Comparison of ENCODE assay signal across 8 cellular contexts in genomic region chr9:127716412-127716811, GRCh38. TPM values are rescaled to one million over a fixed set of nuclear protein-coding genes. Genes with fewer than 3 reads are reported as not detected.
DNase-seq lines count a peak whose midpoint lies in the region; ATAC-seq and TF ChIP-seq lines count a peak whose summit lies in the region.

No MANE protein-coding gene starts in this region.

- no peaks in the 10 kb centered on the region for H3K9me3 Mint-ChIP-seq in IgD-negative memory B cell
- H3K9me3 Mint-ChIP-seq in central memory CD8-positive, alpha-beta T cell, result no peaks in the 10 kb centered on the region

- peak overlapping the region in 2 of 3 donors; percentile 64 to 96 for H3K27ac Mint-ChIP-seq in IgD-negative memory B cell
- H3K27ac Mint-ChIP-seq in central memory CD8-positive, alpha-beta T cell (ENCODE audit: low read depth), result peak overlapping the region; percentile 94

- H3K36me3 Mint-ChIP-seq in IgD-negative memory B cell, result no peaks in the 10 kb centered on the region
- peaks cover 16% of the 10 kb centered on the region for H3K36me3 Mint-ChIP-seq in central memory CD8-positive, alpha-beta T cell (ENCODE audit: insufficient read depth)

- H4K20me1 ChIP-seq in neural cell (ENCODE audit: insufficient read depth), result no peaks in the 10 kb centered on the region

- H3K9ac ChIP-seq in neural cell (ENCODE audit: low read length), result peak overlapping the region; percentile 62

- H3K79me2 ChIP-seq in neural cell (replicated peaks; ENCODE audit: insufficient read depth, low read length), result no peaks in the 10 kb centered on the region

- no peaks in the 10 kb centered on the region for H3K9me2 ChIP-seq in neural cell (ENCODE audit: insufficient read depth, low read length)

- TF ChIP-seq EP300 in neural cell (conservative IDR thresholded peaks at IDR 0.05; ENCODE audit: poor library complexity, severe bottlenecking), result no peak

- peaks cover 0 to 9% (median 6%) of the 10 kb centered on the region in 3 donors for H3K4me1 Mint-ChIP-seq in IgD-negative memory B cell
- H3K4me1 Mint-ChIP-seq in central memory CD8-positive, alpha-beta T cell, result peaks cover 47% of the 10 kb centered on the region

- H3K9me3 ChIP-seq in neural cell (ENCODE audit: low read length), result no peaks in the 10 kb centered on the region
- H3K9me3 ChIP-seq in mucosa of descending colon, result no peaks in the 10 kb centered on the region

- CTCF ChIA-PET in AG04449 (lab: Yijun Ruan, JAX), result interaction anchor here (1.1 to 4.3 kb wide), 7 partner anchors 19 to 213 kb away, joined by 3 to 34 read pairs (median 3); partner anchors contain the start of gene TOR2A

- H3K4me3 Mint-ChIP-seq in IgD-negative memory B cell, result peak overlapping the region; percentile 82 to 97 (median 91)
- peak overlapping the region; percentile 88 for H3K4me3 Mint-ChIP-seq in central memory CD8-positive, alpha-beta T cell

- H3K36me3 ChIP-seq in neural cell (ENCODE audit: insufficient read depth, low read length) (no peaks in the 10 kb centered on the region), mucosa of descending colon (ENCODE audit: low read depth) (no peaks in the 10 kb centered on the region)

- TF ChIP-seq RAD21 in neural cell (conservative IDR thresholded peaks at IDR 0.05), result no peak

- peak overlapping the region; percentile 34 for H3K4me2 ChIP-seq in neural cell (ENCODE audit: low read length)

- H3K27me3 Mint-ChIP-seq in IgD-negative memory B cell, result no peaks in the 10 kb centered on the region
- H3K27me3 Mint-ChIP-seq in central memory CD8-positive, alpha-beta T cell, result no peaks in the 10 kb centered on the region

- H3F3A ChIP-seq in neural cell (ENCODE audit: insufficient read depth, low read length, poor library complexity, severe bottlenecking), result no peaks in the 10 kb centered on the region

- H3K4me3 ChIP-seq in AG04449 (ENCODE audit: low read depth, low read length) (peak overlapping the region; percentile 75; the same call in 1 of the 2 replicates), neural cell (ENCODE audit: low read length) (peak overlapping the region; percentile 87), mucosa of descending colon (no peak overlapping the region)

- no peaks in the 10 kb centered on the region for H3K27me3 ChIP-seq in neural cell (ENCODE audit: insufficient read depth, low read depth, low read length)

- peak overlapping the region; percentile 75 for H2AFZ ChIP-seq in neural cell (ENCODE audit: low read depth, low read length)

- DNase-seq in AG04449 (ENCODE audit: low read depth, low spot score), result no peak
- no peak for DNase-seq in central memory CD8-positive, alpha-beta T cell (ENCODE audit: low spot score in 2 of 2)
- DNase-seq in GF-D8 (lab: John Stamatoyannopoulos, UW), result no peak
- no peak for DNase-seq in mucosa of descending colon
- DNase-seq in SKM-1 (lab: John Stamatoyannopoulos, UW; ENCODE audit: unreplicated experiment), result no peak
- no peak for DNase-seq in ureter (ENCODE audit: low spot score)

- POLR2A ChIA-PET in AG04449 (lab: Yijun Ruan, JAX), result interaction anchor here (1.0 to 1.1 kb wide), 2 partner anchors 18 to 24 kb away, joined by 3 to 5 read pairs; partner anchors contain the start of gene TOR2A

- no peak for ATAC-seq in central memory CD8-positive, alpha-beta T cell (replicated peaks; ENCODE audit: extremely low read depth, poor library complexity, severe bottlenecking)
- no peak for ATAC-seq in mucosa of descending colon

- TF ChIP-seq CTCF in AG04449 (IDR thresholded peaks at IDR 0.05; ENCODE audit: insufficient read depth, low read length, missing control alignments) (no peak), neural cell (IDR thresholded peaks at IDR 0.05; ENCODE audit: poor library complexity, severe bottlenecking) (no peak), mucosa of descending colon (IDR thresholded peaks at IDR 0.05) (no peak)

- intact Hi-C loops in mucosa of descending colon (cut with DNase I, micrococcal nuclease), result no loop called here

- H3K4me1 ChIP-seq in mucosa of descending colon (ENCODE audit: low read depth), result peaks cover 5% of the 10 kb centered on the region

- H3K27ac ChIP-seq in neural cell (ENCODE audit: low read length), result no peak overlapping the region

TF ChIP-seq in neural cell, 6 proteins besides CTCF, POLR2A, EP300 and RAD21:
- TF ChIP-seq POLR2AphosphoS5 (IDR thresholded peaks at IDR 0.05) (no peak), EZH2 (IDR thresholded peaks at IDR 0.05; ENCODE audit: borderline replicate concordance, insufficient read depth, low read length, poor library complexity, severe bottlenecking) (no peak), SMC3 (conservative IDR thresholded peaks at IDR 0.05; ENCODE audit: poor library complexity) (no peak), REST (IDR thresholded peaks at IDR 0.05; ENCODE audit: borderline replicate concordance) (no peak), TAF1 (IDR thresholded peaks at IDR 0.05; ENCODE audit: low read depth) (no peak), MXI1 (conservative IDR thresholded peaks at IDR 0.05; ENCODE audit: poor library complexity, severe bottlenecking) (no peak)

RNA-seq across cellular contexts. Expression of gene TTC16, which starts 0.5 kb away (rescaled TPM):
- polyA plus RNA-seq in IgD-negative memory B cell (not detected), neural cell (0.11 and 0.26 TPM in 2 replicates)
- polyA minus RNA-seq in neural cell, result not detected in 2 replicates
- total RNA-seq in mucosa of descending colon (under 1 TPM in 1 of 3 donors, not detected in 2; 0.31 TPM), ureter (0.34 TPM)

RNA-seq across cellular contexts. Expression of gene PTRH1, which starts 0.9 kb away (rescaled TPM):
- polyA plus RNA-seq in IgD-negative memory B cell (14.8 TPM), neural cell (20.0 and 21.9 TPM in 2 replicates)
- polyA minus RNA-seq in neural cell, result 11.7 and 12.8 TPM in 2 replicates
- total RNA-seq in mucosa of descending colon (10 to 100 TPM in 2 of 3 donors, 1 to 10 TPM in 1; 5.1 to 10.5 (median 10.3) TPM), ureter (12.5 TPM)

RNA-seq across cellular contexts. Expression of gene CFAP157, which starts 9.6 kb away (rescaled TPM):
- not detected for polyA plus RNA-seq in IgD-negative memory B cell
- polyA plus RNA-seq in neural cell, result 1.3 and 1.6 TPM in 2 replicates
- not detected in 2 replicates for polyA minus RNA-seq in neural cell
- under 1 TPM in 2 of 3 donors, not detected in 1; 0.12 to 0.28 TPM for total RNA-seq in mucosa of descending colon
- 1.5 TPM for total RNA-seq in ureter

RNA-seq across cellular contexts. Expression of gene TOR2A, which starts 18.7 kb away (rescaled TPM):
- polyA plus RNA-seq in IgD-negative memory B cell, result 22.4 TPM
- 54.1 and 59.7 TPM in 2 replicates for polyA plus RNA-seq in neural cell
- 19.9 and 22.4 TPM in 2 replicates for polyA minus RNA-seq in neural cell
- 10 to 100 TPM; 19.7 to 30.2 (median 28.2) TPM for total RNA-seq in mucosa of descending colon
- total RNA-seq in ureter, result 9.9 TPM
